8 cellular contexts compared by ENCODE assay signal in genomic region chr11:124115782-124116616, GRCh38. TPM values are rescaled to one million over a fixed set of nuclear protein-coding genes. Genes with fewer than 3 reads are reported as not detected.
DNase-seq lines count a peak whose midpoint lies in the region; ATAC-seq and TF ChIP-seq lines count a peak whose summit lies in the region.

No MANE protein-coding gene starts in this region.

- H3K9me3 ChIP-seq in SJSA1 (replicated peaks) (no peaks in the 10 kb centered on the region), esophagus squamous epithelium (no peaks in the 10 kb centered on the region)

- TF ChIP-seq CTCF in esophagus squamous epithelium (IDR thresholded peaks at IDR 0.05) (no peak), nephron progenitor cell (IDR thresholded peaks at IDR 0.05) (no peak)

- intact Hi-C loops in esophagus squamous epithelium (cut with DNase I) = no loop called here

- H3K27ac ChIP-seq in SJSA1 (no peak overlapping the region), esophagus squamous epithelium (peak overlapping the region; percentile 38 to 76 (median 57))

- H3K4me3 Mint-ChIP-seq in nephron progenitor cell = peak overlapping the region; percentile 90

- H3K4me1 ChIP-seq in SJSA1 (replicated peaks) (peaks cover 12% of the 10 kb centered on the region; the same call in 1 of the 2 replicates), esophagus squamous epithelium (peaks cover 6 to 23% (median 9%) of the 10 kb centered on the region in 3 donors)

- DNase-seq in AG08396 (ENCODE audit: low spot score) = peak; percentile 26
- DNase-seq in SJSA1 (ENCODE audit: low read depth in 1 of 2, low spot score in 2 of 2) = peak in 1 of 2 experiments; percentile 1
- no peak for DNase-seq in esophagus squamous epithelium (lab: John Stamatoyannopoulos, UW)
- no peak for DNase-seq in nephron progenitor cell
- no peak for DNase-seq in NCI-H510A (lab: John Stamatoyannopoulos, UW)

- H3K36me3 ChIP-seq in SJSA1 = peaks cover 5% of the 10 kb centered on the region; the same call in 1 of the 2 replicates
- H3K36me3 ChIP-seq in esophagus squamous epithelium = peaks cover 0 to 37% (median 8%) of the 10 kb centered on the region in 3 donors

- H3K4me3 ChIP-seq in SJSA1 (peak overlapping the region; percentile 40), esophagus squamous epithelium (peak overlapping the region; percentile 49 to 71 (median 55))

- ATAC-seq in GM21515 (IDR thresholded peaks at IDR 0.05; ENCODE audit: unreplicated experiment) (peak; percentile 39), HG02840 (IDR thresholded peaks at IDR 0.05; ENCODE audit: low FRiP score, unreplicated experiment) (no peak), HG03442 (IDR thresholded peaks at IDR 0.05; ENCODE audit: unreplicated experiment) (no peak)

- H3K9me3 Mint-ChIP-seq in nephron progenitor cell = no peaks in the 10 kb centered on the region

- no peak for TF ChIP-seq POLR2A in esophagus squamous epithelium (IDR thresholded peaks at IDR 0.05)

- H3K27me3 ChIP-seq in SJSA1 (replicated peaks) (no peaks in the 10 kb centered on the region), esophagus squamous epithelium (no peaks in the 10 kb centered on the region)

- no peak overlapping the region for H3K27ac Mint-ChIP-seq in nephron progenitor cell

- 16 to 21% methylated on average over 10 to 12 of the region's 12 CpGs for WGBS in esophagus squamous epithelium, 2 donors

- H3K36me3 Mint-ChIP-seq in nephron progenitor cell (ENCODE audit: low read depth) = peaks cover 31% of the 10 kb centered on the region

- H3K4me1 Mint-ChIP-seq in nephron progenitor cell = peaks cover 19% of the 10 kb centered on the region

- H3K27me3 Mint-ChIP-seq in nephron progenitor cell (ENCODE audit: low read depth, poor library complexity) = peaks cover 12% of the 10 kb centered on the region

RNA-seq across cellular contexts. Expression of gene VWA5A, which starts 0.7 kb away (rescaled TPM):
- 18.1 and 24.8 TPM in 2 replicates for total RNA-seq in SJSA1 (2014; rRNA removed; shearing (Covaris generic))
- 10 to 100 TPM in 2 of 4 donors, 1 to 10 TPM in 2; 2.7 to 19.8 (median 12.1) TPM for total RNA-seq in esophagus squamous epithelium
